In the genomic region with DNA sequence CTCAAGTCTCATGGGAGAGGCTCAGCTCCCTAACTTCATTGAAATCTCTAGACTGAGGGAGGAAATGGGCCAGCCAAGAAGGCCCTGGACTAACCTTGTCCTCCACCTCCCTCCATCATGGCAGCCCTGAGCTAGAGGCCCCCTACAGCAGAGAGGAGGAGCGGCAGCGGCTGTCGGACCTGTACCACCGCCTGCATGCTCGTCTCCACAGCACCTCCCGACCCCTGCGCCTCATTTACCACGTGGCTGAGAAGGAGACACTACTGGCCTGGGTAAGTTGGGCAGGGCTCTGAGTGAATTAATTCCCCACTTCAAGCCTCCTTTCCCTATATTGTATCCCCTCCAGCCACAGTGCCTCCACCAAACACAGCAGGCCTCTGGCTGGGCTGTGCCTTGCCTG, we compare ENCODE assay signal across 34 cellular contexts. TPM values are rescaled to one million over a fixed set of nuclear protein-coding genes. Genes with fewer than 3 reads are reported as not detected.
"Had no signal": no experiment of that assay in that cellular context is flagged by ENCODE, and none has a peak within 500 bp of the region (broad histone marks: within the 10 kb centered on the region; RNA-seq: fewer than 3 reads in every experiment).

No MANE protein-coding gene starts in this region.

- ATAC-seq: activated T-cell treated with anti-CD3 and anti-CD28 coated beads, Interleukin-2, amount 50 U/mL, for 4 hours; Right ventricle myocardium inferior had no signal

- H3K9ac ChIP-seq: KMS-11 had no signal

- H3K4me2 ChIP-seq: KMS-11, PC-9 had no signal

- H3K27ac ChIP-seq: ascending aorta, breast epithelium, KMS-11, PC-9, RWPE1, WERI-Rb-1 had no signal

- H3K4me3 Mint-ChIP-seq: activated naive CD8-positive, alpha-beta T cell treated with anti-CD3 and anti-CD28 coated beads, Interleukin-2, amount 10 ng/mL, durations not matched to agents 7 days and 5 days; activated T-cell treated with anti-CD3 and anti-CD28 coated beads, Interleukin-2, amount 50 U/mL, for 4 hours; activated T-helper 1 cell treated with anti-CD3 and anti-CD28 coated beads, Interleukin-12 subunit alpha, Interleukin-12 subunit beta, Interleukin-2, Interleukin-4 antibody, amounts not matched to agents 30 ng/mL and 10 ng/mL and 1 ng/mL, durations not matched to agents 14 hours and 24 hours and 36 hours; T-helper 1 cell treated with Interleukin-12 subunit alpha and Interleukin-12 subunit beta and Interleukin-4 antibody, amounts not matched to agents 30 μg/mL and 1 μg/mL, for 36 hours had no signal

- H3K27me3 Mint-ChIP-seq: activated naive CD8-positive, alpha-beta T cell treated with anti-CD3 and anti-CD28 coated beads, Interleukin-2, amount 10 ng/mL, durations not matched to agents 7 days and 5 days had no signal

- DNase-seq: activated CD4-positive, alpha-beta T cell treated with anti-CD3 and anti-CD28 coated beads for 1 hour; activated CD4-positive, alpha-beta T cell treated with anti-CD3 and anti-CD28 coated beads for 48 hours; activated CD4-positive, alpha-beta T cell treated with anti-CD3 and anti-CD28 coated beads, Interleukin-2, amount 50 U/mL, for 48 hours; activated CD4-positive, CD25-positive, alpha-beta regulatory T cell; activated CD8-positive, alpha-beta memory T cell treated with anti-CD3 and anti-CD28 coated beads, Interleukin-2, amount 50 U/mL, for 4 hours; activated effector memory CD4-positive, alpha-beta T cell treated with Interleukin-2 at 50 U/mL for 16 hours; activated naive CD4-positive, alpha-beta T cell treated with anti-CD3 and anti-CD28 coated beads, Interleukin-2, amount 50 U/mL, for 16 hours; activated naive CD8-positive, alpha-beta T cell treated with anti-CD3 and anti-CD28 coated beads, Interleukin-2, amount 10 ng/mL, durations not matched to agents 7 days and 5 days; activated T-cell treated with anti-CD3 and anti-CD28 coated beads for 4 hours; activated T-cell treated with anti-CD3 and anti-CD28 coated beads, Interleukin-2, amount 50 U/mL, for 4 hours; amygdala; cerebellar nuclear complex; NCI-H1092 treated with DMSO at 0.1 percent for 48 hours; NCI-H1417; NCI-H146; NCI-H187; NCI-H2029 treated with DMSO at 0.1 percent for 48 hours; NCI-H2107; NCI-H2171; NCI-H510A; NCI-H526; NCI-H748 treated with DMSO at 0.1 percent for 48 hours; NK-92 treated with Interleukin-12 subunit alpha and Interleukin-12 subunit beta, amount 100 ng/mL, for 24 hours; PC-9; SIG-M5; T1000; WERI-Rb-1 had no signal

- H3K4me3 ChIP-seq: ascending aorta, breast epithelium, PC-9 had no signal

- H3K9me3 Mint-ChIP-seq: activated naive CD8-positive, alpha-beta T cell treated with anti-CD3 and anti-CD28 coated beads, Interleukin-2, amount 10 ng/mL, durations not matched to agents 7 days and 5 days; activated T-cell treated with anti-CD3 and anti-CD28 coated beads, Interleukin-2, amount 50 U/mL, for 4 hours; activated T-helper 1 cell treated with anti-CD3 and anti-CD28 coated beads, Interleukin-12 subunit alpha, Interleukin-12 subunit beta, Interleukin-2, Interleukin-4 antibody, amounts not matched to agents 30 ng/mL and 10 ng/mL and 1 ng/mL, durations not matched to agents 14 hours and 24 hours and 36 hours; T-helper 1 cell treated with Interleukin-12 subunit alpha and Interleukin-12 subunit beta and Interleukin-4 antibody, amounts not matched to agents 30 μg/mL and 1 μg/mL, for 36 hours had no signal

- H3K27me3 ChIP-seq: ascending aorta, breast epithelium had no signal

- H3K27ac Mint-ChIP-seq: activated naive CD8-positive, alpha-beta T cell treated with anti-CD3 and anti-CD28 coated beads, Interleukin-2, amount 10 ng/mL, durations not matched to agents 7 days and 5 days; activated T-helper 1 cell treated with anti-CD3 and anti-CD28 coated beads, Interleukin-12 subunit alpha, Interleukin-12 subunit beta, Interleukin-2, Interleukin-4 antibody, amounts not matched to agents 30 ng/mL and 10 ng/mL and 1 ng/mL, durations not matched to agents 14 hours and 24 hours and 36 hours; T-helper 1 cell treated with Interleukin-12 subunit alpha and Interleukin-12 subunit beta and Interleukin-4 antibody, amounts not matched to agents 30 μg/mL and 1 μg/mL, for 36 hours had no signal

- H2AFZ ChIP-seq: PC-9 had no signal

- H3K9me3 ChIP-seq: ascending aorta, breast epithelium had no signal

RNA-seq across cellular contexts. Expression of gene SYCE1L, which starts 3.8 kb away (rescaled TPM):
- total RNA-seq: ascending aorta, Right ventricle myocardium inferior had no signal
